1 cellular context compared by ENCODE assay signal in the genomic region with DNA sequence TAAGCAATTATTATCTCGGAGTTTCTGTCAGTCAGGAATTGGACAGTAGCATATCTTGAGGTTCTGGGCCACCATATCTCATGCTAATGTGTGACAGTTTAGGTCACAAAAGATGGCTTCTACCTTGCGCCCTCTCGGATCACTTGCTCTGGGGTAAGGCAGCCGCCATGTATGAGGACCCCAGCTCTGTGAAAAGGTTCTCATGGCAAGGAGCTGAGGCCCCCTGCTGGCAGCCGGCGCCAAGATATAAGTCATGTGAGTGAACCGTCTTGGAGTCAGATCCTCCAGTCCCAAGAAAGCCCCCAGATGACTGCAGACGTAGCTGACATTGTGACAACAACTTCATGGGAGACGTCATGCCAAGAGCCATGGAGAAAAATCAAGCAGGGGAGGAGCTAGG.
TF ChIP-seq lines count a peak whose summit lies in the region.

No MANE protein-coding gene starts in this region.

TF ChIP-seq in HepG2, 621 proteins besides CTCF, POLR2A, EP300 and RAD21:
- TF ChIP-seq, protein P1, sequence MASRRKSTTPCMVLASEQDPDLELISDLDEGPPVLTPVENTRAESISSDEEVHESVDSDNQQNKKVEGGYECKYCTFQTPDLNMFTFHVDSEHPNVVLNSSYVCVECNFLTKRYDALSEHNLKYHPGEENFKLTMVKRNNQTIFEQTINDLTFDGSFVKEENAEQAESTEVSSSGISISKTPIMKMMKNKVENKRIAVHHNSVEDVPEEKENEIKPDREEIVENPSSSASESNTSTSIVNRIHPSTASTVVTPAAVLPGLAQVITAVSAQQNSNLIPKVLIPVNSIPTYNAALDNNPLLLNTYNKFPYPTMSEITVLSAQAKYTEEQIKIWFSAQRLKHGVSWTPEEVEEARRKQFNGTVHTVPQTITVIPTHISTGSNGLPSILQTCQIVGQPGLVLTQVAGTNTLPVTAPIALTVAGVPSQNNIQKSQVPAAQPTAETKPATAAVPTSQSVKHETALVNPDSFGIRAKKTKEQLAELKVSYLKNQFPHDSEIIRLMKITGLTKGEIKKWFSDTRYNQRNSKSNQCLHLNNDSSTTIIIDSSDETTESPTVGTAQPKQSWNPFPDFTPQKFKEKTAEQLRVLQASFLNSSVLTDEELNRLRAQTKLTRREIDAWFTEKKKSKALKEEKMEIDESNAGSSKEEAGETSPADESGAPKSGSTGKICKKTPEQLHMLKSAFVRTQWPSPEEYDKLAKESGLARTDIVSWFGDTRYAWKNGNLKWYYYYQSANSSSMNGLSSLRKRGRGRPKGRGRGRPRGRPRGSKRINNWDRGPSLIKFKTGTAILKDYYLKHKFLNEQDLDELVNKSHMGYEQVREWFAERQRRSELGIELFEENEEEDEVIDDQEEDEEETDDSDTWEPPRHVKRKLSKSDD (CRISPR knock-in tag; IDR thresholded peaks at IDR 0.05; ENCODE audit: low read depth), result no peak
- TF ChIP-seq MIXL1 (CRISPR knock-in tag; IDR thresholded peaks at IDR 0.05) (no peak), ZNF44 (CRISPR knock-in tag; IDR thresholded peaks at IDR 0.05) (no peak), STAG1 (CRISPR knock-in tag; IDR thresholded peaks at IDR 0.05) (peak; percentile 58)
- TF ChIP-seq, protein P2, sequence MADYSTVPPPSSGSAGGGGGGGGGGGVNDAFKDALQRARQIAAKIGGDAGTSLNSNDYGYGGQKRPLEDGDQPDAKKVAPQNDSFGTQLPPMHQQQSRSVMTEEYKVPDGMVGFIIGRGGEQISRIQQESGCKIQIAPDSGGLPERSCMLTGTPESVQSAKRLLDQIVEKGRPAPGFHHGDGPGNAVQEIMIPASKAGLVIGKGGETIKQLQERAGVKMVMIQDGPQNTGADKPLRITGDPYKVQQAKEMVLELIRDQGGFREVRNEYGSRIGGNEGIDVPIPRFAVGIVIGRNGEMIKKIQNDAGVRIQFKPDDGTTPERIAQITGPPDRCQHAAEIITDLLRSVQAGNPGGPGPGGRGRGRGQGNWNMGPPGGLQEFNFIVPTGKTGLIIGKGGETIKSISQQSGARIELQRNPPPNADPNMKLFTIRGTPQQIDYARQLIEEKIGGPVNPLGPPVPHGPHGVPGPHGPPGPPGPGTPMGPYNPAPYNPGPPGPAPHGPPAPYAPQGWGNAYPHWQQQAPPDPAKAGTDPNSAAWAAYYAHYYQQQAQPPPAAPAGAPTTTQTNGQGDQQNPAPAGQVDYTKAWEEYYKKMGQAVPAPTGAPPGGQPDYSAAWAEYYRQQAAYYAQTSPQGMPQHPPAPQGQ (CRISPR knock-in tag; IDR thresholded peaks at IDR 0.05; ENCODE audit: borderline replicate concordance), result no peak
